Comparison of ENCODE assay signal across 11 cellular contexts in genomic region chr1:92480200-92480812, GRCh38. TPM values are rescaled to one million over a fixed set of nuclear protein-coding genes. Genes with fewer than 3 reads are reported as not detected.
DNase-seq lines count a peak whose midpoint lies in the region; ATAC-seq and TF ChIP-seq lines count a peak whose summit lies in the region.
"Had no signal": no experiment of that assay in that cellular context is flagged by ENCODE, and none has a peak within 500 bp of the region (broad histone marks: within the 10 kb centered on the region; RNA-seq: fewer than 3 reads in every experiment).

No MANE protein-coding gene starts in this region.

- no peak for TF ChIP-seq CTCF in mesothelial cell of epicardium (IDR thresholded peaks at IDR 0.05; ENCODE audit: unreplicated experiment)

- peak overlapping the region; percentile 67 for H3K4me3 Mint-ChIP-seq in stimulated activated naive CD8-positive, alpha-beta T cell treated with anti-CD3 and anti-CD28 coated beads, Interleukin-15, Interleukin-2, amounts not matched to agents 100 ng/mL and 50 ng/mL, for 24 hours
- H3K4me3 Mint-ChIP-seq in mesothelial cell of epicardium, result peak overlapping the region; percentile 46

- intact Hi-C loops in sciatic nerve (cut with DNase I), result no loop called here

- peaks cover 70% of the 10 kb centered on the region for H3K4me1 Mint-ChIP-seq in stimulated activated naive CD8-positive, alpha-beta T cell treated with anti-CD3 and anti-CD28 coated beads, Interleukin-15, Interleukin-2, amounts not matched to agents 100 ng/mL and 50 ng/mL, for 24 hours (ENCODE audit: low read depth)
- H3K4me1 Mint-ChIP-seq in mesothelial cell of epicardium, result peaks cover 43% of the 10 kb centered on the region

- H3K9me3 Mint-ChIP-seq in stimulated activated naive CD8-positive, alpha-beta T cell treated with anti-CD3 and anti-CD28 coated beads, Interleukin-15, Interleukin-2, amounts not matched to agents 100 ng/mL and 50 ng/mL, for 24 hours, result no peaks in the 10 kb centered on the region
- H3K9me3 Mint-ChIP-seq in mesothelial cell of epicardium, result no peaks in the 10 kb centered on the region

- DNase-seq in stimulated activated naive CD8-positive, alpha-beta T cell treated with anti-CD3 and anti-CD28 coated beads, Interleukin-15, Interleukin-2, amounts not matched to agents 100 U/mL and 50 U/mL, for 24 hours, result no peak
- DNase-seq in ecto neural progenitor cell (ENCODE audit: low spot score), result peak; percentile 59
- DNase-seq in mesothelial cell of epicardium (ENCODE audit: low spot score in 2 of 2, unreplicated experiment in 2 of 2), result peak; percentile 20 to 46
- DNase-seq in NCI-H524 treated with DMSO at 0.1 percent for 48 hours (lab: John Stamatoyannopoulos, UW), result no peak
- no peak for DNase-seq in DMS 273 (lab: John Stamatoyannopoulos, UW; ENCODE audit: unreplicated experiment)
- DNase-seq in sciatic nerve (ENCODE audit: low spot score), result no peak
- DNase-seq: activated gamma-delta T cell; NCI-H2171 treated with DMSO at 0.1 percent for 48 hours; stimulated activated CD4-positive, alpha-beta T cell treated with anti-CD3 and anti-CD28 coated beads, Interleukin-4, amount 100 ng/mL, for 4 hours had no signal

- no peaks in the 10 kb centered on the region for H3K27me3 Mint-ChIP-seq in stimulated activated naive CD8-positive, alpha-beta T cell treated with anti-CD3 and anti-CD28 coated beads, Interleukin-15, Interleukin-2, amounts not matched to agents 100 ng/mL and 50 ng/mL, for 24 hours
- H3K27me3 Mint-ChIP-seq in mesothelial cell of epicardium (ENCODE audit: low read depth), result peaks cover 99% of the 10 kb centered on the region

- no peak for ATAC-seq in stimulated activated naive CD8-positive, alpha-beta T cell treated with anti-CD3 and anti-CD28 coated beads, Interleukin-15, Interleukin-2, amounts not matched to agents 100 U/mL and 50 U/mL, for 24 hours
- no peak for ATAC-seq in GM19023 (IDR thresholded peaks at IDR 0.05; ENCODE audit: unreplicated experiment)
- ATAC-seq in sciatic nerve, result no peak

- peaks cover 75% of the 10 kb centered on the region for H3K36me3 Mint-ChIP-seq in stimulated activated naive CD8-positive, alpha-beta T cell treated with anti-CD3 and anti-CD28 coated beads, Interleukin-15, Interleukin-2, amounts not matched to agents 100 ng/mL and 50 ng/mL, for 24 hours (ENCODE audit: low read depth)
- no peaks in the 10 kb centered on the region for H3K36me3 Mint-ChIP-seq in mesothelial cell of epicardium

- H3K27ac Mint-ChIP-seq in stimulated activated naive CD8-positive, alpha-beta T cell treated with anti-CD3 and anti-CD28 coated beads, Interleukin-15, Interleukin-2, amounts not matched to agents 100 ng/mL and 50 ng/mL, for 24 hours, result peak overlapping the region; percentile 80
- no peak overlapping the region for H3K27ac Mint-ChIP-seq in mesothelial cell of epicardium

RNA-seq across cellular contexts. Expression of gene GFI1, which starts 6.4 kb away (rescaled TPM):
- total RNA-seq in mesothelial cell of epicardium, result 0.34 to 0.58 TPM (median 0.41 TPM) in 3 replicates
- total RNA-seq in sciatic nerve, result 0.85 TPM

Comparison
In these comparisons a context has a peak if more than half of its experiments do, and no peak if none do; other contexts are left out.
1. DNase-seq: peak in ecto neural progenitor cell (single experiment) and mesothelial cell of epicardium (2 of 2); none in stimulated activated naive CD8-positive, alpha-beta T cell treated with anti-CD3 and anti-CD28 coated beads, Interleukin-15, Interleukin-2, amounts not matched to agents 100 U/mL and 50 U/mL, for 24 hours (single experiment), NCI-H524 treated with DMSO at 0.1 percent for 48 hours (single experiment), DMS 273 (single experiment) and sciatic nerve (single experiment).